Comparison of ENCODE assay signal across 9 cellular contexts in the genomic region with DNA sequence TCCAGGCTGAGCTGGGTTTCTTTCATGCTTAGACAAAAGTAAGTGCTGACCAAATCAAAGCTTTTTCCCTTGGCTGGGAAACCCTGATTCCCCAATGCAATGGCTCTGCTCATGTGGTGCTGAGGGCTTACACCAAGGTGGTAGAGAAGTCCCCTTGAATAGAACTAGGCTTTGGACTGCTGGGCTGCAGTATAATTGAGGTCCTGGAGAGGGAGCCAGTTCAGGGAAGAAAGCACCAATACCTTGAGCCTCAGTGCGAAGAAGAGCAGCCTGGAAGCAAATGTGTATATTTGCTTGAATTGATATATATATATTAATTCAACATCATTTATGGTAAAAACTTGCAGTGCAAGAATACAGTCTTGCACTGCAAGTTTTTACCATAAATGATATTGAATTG.
DNase-seq lines count a peak whose midpoint lies in the region; TF ChIP-seq lines count a peak whose summit lies in the region.
"Had no signal": no experiment of that assay in that cellular context is flagged by ENCODE, and none has a peak within 500 bp of the region (broad histone marks: within the 10 kb centered on the region; RNA-seq: fewer than 3 reads in every experiment).

No MANE protein-coding gene starts in this region.

- peaks cover 35% of the 10 kb centered on the region for H3K4me1 Mint-ChIP-seq in nephron progenitor cell
- H3K4me1 Mint-ChIP-seq: naive B cell had no signal

- TF ChIP-seq EP300 in Ishikawa (IDR thresholded peaks at IDR 0.05; ENCODE audit: borderline replicate concordance), result no peak

- H3K4me3 ChIP-seq in astrocyte of the spinal cord (ENCODE audit: low read depth, low read length), result no peak overlapping the region

- peaks cover 6% of the 10 kb centered on the region for H3K36me3 Mint-ChIP-seq in nephron progenitor cell (ENCODE audit: low read depth)

- TF ChIP-seq RAD21 in Ishikawa (IDR thresholded peaks at IDR 0.05; ENCODE audit: low read depth), result peak; percentile 61

- H3K9me3 Mint-ChIP-seq in nephron progenitor cell, result peaks cover 37% of the 10 kb centered on the region

- TF ChIP-seq CTCF in astrocyte of the spinal cord (IDR thresholded peaks at IDR 0.05; ENCODE audit: low read depth, low read length) (peak; percentile 33), nephron progenitor cell (IDR thresholded peaks at IDR 0.05) (peak; percentile 36)

- H3K27me3 Mint-ChIP-seq in nephron progenitor cell (ENCODE audit: low read depth, poor library complexity), result peaks cover 11% of the 10 kb centered on the region

- H3K27ac Mint-ChIP-seq in nephron progenitor cell, result no peak overlapping the region
- H3K27ac Mint-ChIP-seq: activated CD8-positive, alpha-beta T cell treated with anti-CD3 and anti-CD28 coated beads for 36 hours had no signal

- H3K4me3 Mint-ChIP-seq in nephron progenitor cell, result no peak overlapping the region
- H3K4me3 Mint-ChIP-seq: activated CD8-positive, alpha-beta T cell treated with anti-CD3 and anti-CD28 coated beads for 36 hours; naive B cell had no signal

- in situ Hi-C loops in astrocyte of the spinal cord (cut with HindIII; ENCODE audit: low sequenced_read_pairs), result no loop called here

- peak; percentile 30 for DNase-seq in ELR (ENCODE audit: low read depth)
- no peak for DNase-seq in astrocyte of the spinal cord (ENCODE audit: low read depth, low spot score)
- DNase-seq in nephron progenitor cell, result no peak
- no peak for DNase-seq in stimulated activated CD4-positive, alpha-beta T cell treated with anti-CD3 and anti-CD28 coated beads, Interleukin-15, amount 100 ng/mL, for 24 hours
- DNase-seq in 8988T, result no peak
- no peak for DNase-seq in nucleus accumbens (lab: John Stamatoyannopoulos, UW)
- DNase-seq: activated CD8-positive, alpha-beta T cell treated with anti-CD3 and anti-CD28 coated beads for 36 hours; naive B cell had no signal

TF ChIP-seq in Ishikawa, 13 proteins besides CTCF, POLR2A, EP300 and RAD21:
- TF ChIP-seq YY1 (IDR thresholded peaks at IDR 0.05; ENCODE audit: low read depth), result no peak
- TF ChIP-seq ZBTB7A (IDR thresholded peaks at IDR 0.05; ENCODE audit: low read depth), result no peak
- TF ChIP-seq FOXM1 (IDR thresholded peaks at IDR 0.05; ENCODE audit: borderline replicate concordance, low read depth), result no peak
- no peak for TF ChIP-seq REST (IDR thresholded peaks at IDR 0.05; ENCODE audit: low read depth)
- no peak for TF ChIP-seq TEAD4 (IDR thresholded peaks at IDR 0.05)
- TF ChIP-seq EGR1 (IDR thresholded peaks at IDR 0.05), result no peak
- TF ChIP-seq, protein P1, sequence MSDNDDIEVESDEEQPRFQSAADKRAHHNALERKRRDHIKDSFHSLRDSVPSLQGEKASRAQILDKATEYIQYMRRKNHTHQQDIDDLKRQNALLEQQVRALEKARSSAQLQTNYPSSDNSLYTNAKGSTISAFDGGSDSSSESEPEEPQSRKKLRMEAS (IDR thresholded peaks at IDR 0.05), result no peak
- TF ChIP-seq TCF12 (IDR thresholded peaks at IDR 0.05; ENCODE audit: low read depth), result no peak
- no peak for TF ChIP-seq CREB1 (IDR thresholded peaks at IDR 0.05; ENCODE audit: low read depth)
- TF ChIP-seq TAF1 (IDR thresholded peaks at IDR 0.05; ENCODE audit: low read depth), result no peak
- TF ChIP-seq CEBPB (IDR thresholded peaks at IDR 0.05), result no peak
- no peak for TF ChIP-seq NFIC (IDR thresholded peaks at IDR 0.05)
- no peak for TF ChIP-seq USF1 (IDR thresholded peaks at IDR 0.05)
TF ChIP-seq in Ishikawa: peak in this region for 0.
